20 cellular contexts compared by ENCODE assay signal in genomic region chr4:5734841-5735240, GRCh38.
"Had no signal": no experiment of that assay in that cellular context is flagged by ENCODE, and none has a peak within 500 bp of the region (broad histone marks: within the 10 kb centered on the region; RNA-seq: fewer than 3 reads in every experiment).

No MANE protein-coding gene starts in this region.

- H3K27me3 Mint-ChIP-seq: activated naive CD8-positive, alpha-beta T cell treated with anti-CD3 and anti-CD28 coated beads, Interleukin-2, amount 10 ng/mL, durations not matched to agents 7 days and 5 days had no signal

- H3K27ac ChIP-seq: hepatocyte, left lung, neural progenitor cell, ovary, suprapubic skin had no signal

- H3K27ac Mint-ChIP-seq: activated naive CD8-positive, alpha-beta T cell treated with anti-CD3 and anti-CD28 coated beads, Interleukin-2, amount 10 ng/mL, durations not matched to agents 7 days and 5 days; effector memory CD8-positive, alpha-beta T cell; neural progenitor cell; stimulated activated naive CD8-positive, alpha-beta T cell treated with anti-CD3 and anti-CD28 coated beads, Interleukin-15, Interleukin-2, amounts not matched to agents 100 ng/mL and 50 ng/mL, for 24 hours had no signal

- H3K36me3 ChIP-seq: neural progenitor cell, ovary had no signal

- H3K4me3 Mint-ChIP-seq: activated naive CD8-positive, alpha-beta T cell treated with anti-CD3 and anti-CD28 coated beads, Interleukin-2, amount 10 ng/mL, durations not matched to agents 7 days and 5 days; effector memory CD8-positive, alpha-beta T cell; neural progenitor cell; stimulated activated naive CD8-positive, alpha-beta T cell treated with anti-CD3 and anti-CD28 coated beads, Interleukin-15, Interleukin-2, amounts not matched to agents 100 ng/mL and 50 ng/mL, for 24 hours had no signal

- H3K9me3 ChIP-seq: left lung, ovary, suprapubic skin had no signal

- H3K4me2 ChIP-seq: hepatocyte, neural progenitor cell had no signal

- DNase-seq: activated CD4-positive, alpha-beta T cell treated with anti-CD3 and anti-CD28 coated beads, Interleukin-2, amount 50 U/mL, for 1 hour; activated CD8-positive, alpha-beta memory T cell treated with anti-CD3 and anti-CD28 coated beads for 24 hours; activated naive CD4-positive, alpha-beta T cell; activated naive CD8-positive, alpha-beta T cell treated with anti-CD3 and anti-CD28 coated beads, Interleukin-2, amount 10 ng/mL, durations not matched to agents 7 days and 5 days; dermis blood vessel endothelial cell; effector memory CD8-positive, alpha-beta T cell; islet precursor cell; left lung; mesendoderm; ovary; stimulated activated CD4-positive, alpha-beta T cell treated with anti-CD3 and anti-CD28 coated beads, Interleukin-4, amount 100 ng/mL, for 24 hours; T-helper 1 cell; T1000; trophoblast cell had no signal

- H3K36me3 Mint-ChIP-seq: activated naive CD8-positive, alpha-beta T cell treated with anti-CD3 and anti-CD28 coated beads, Interleukin-2, amount 10 ng/mL, durations not matched to agents 7 days and 5 days had no signal

- H3K27me3 ChIP-seq: hepatocyte, left lung, neural progenitor cell, ovary, suprapubic skin had no signal

- H3K4me1 Mint-ChIP-seq: activated naive CD8-positive, alpha-beta T cell treated with anti-CD3 and anti-CD28 coated beads, Interleukin-2, amount 10 ng/mL, durations not matched to agents 7 days and 5 days; neural progenitor cell had no signal

- H2AFZ ChIP-seq: hepatocyte, neural progenitor cell had no signal

- H3K4me3 ChIP-seq: hepatocyte, left lung, neural progenitor cell, ovary, suprapubic skin had no signal

- ATAC-seq: activated CD4-positive, CD25-positive, alpha-beta regulatory T cell treated with anti-CD3 and anti-CD28 coated beads, Interleukin-2, amount 50 U/mL, for 24 hours; effector memory CD8-positive, alpha-beta T cell; left lung; SK-N-SH treated with all-trans-retinoic acid at 6 μM for 48 hours had no signal

- H3K4me1 ChIP-seq: left lung, neural progenitor cell, suprapubic skin had no signal

- H3K9me3 Mint-ChIP-seq: activated naive CD8-positive, alpha-beta T cell treated with anti-CD3 and anti-CD28 coated beads, Interleukin-2, amount 10 ng/mL, durations not matched to agents 7 days and 5 days; effector memory CD8-positive, alpha-beta T cell; neural progenitor cell; stimulated activated naive CD8-positive, alpha-beta T cell treated with anti-CD3 and anti-CD28 coated beads, Interleukin-15, Interleukin-2, amounts not matched to agents 100 ng/mL and 50 ng/mL, for 24 hours had no signal

- H3K9ac ChIP-seq: neural progenitor cell had no signal
